In genomic region chr1:26361605-26362122, GRCh38 we compare ENCODE assay signal across 1 cellular context.
TF ChIP-seq lines count a peak whose summit lies in the region.

No MANE protein-coding gene starts in this region.

TF ChIP-seq in H1, 55 proteins besides CTCF, POLR2A, EP300 and RAD21:
- TF ChIP-seq POLR2AphosphoS5 (IDR thresholded peaks at IDR 0.05; ENCODE audit: low read depth, low read length) (no peak), FOSL1 (IDR thresholded peaks at IDR 0.05; ENCODE audit: insufficient read depth, low read depth, low read length) (no peak), KDM1A (IDR thresholded peaks at IDR 0.05; ENCODE audit: borderline replicate concordance, low read length) (no peak), CBX8 (IDR thresholded peaks at IDR 0.05; ENCODE audit: borderline replicate concordance, low read depth, low read length) (no peak), RXRA (IDR thresholded peaks at IDR 0.05; ENCODE audit: insufficient read depth, low read depth, low read length) (no peak), SAP30 (IDR thresholded peaks at IDR 0.05; ENCODE audit: insufficient read depth, insufficient replicate concordance, low read length) (no peak), KDM5A (IDR thresholded peaks at IDR 0.05; ENCODE audit: low read length) (no peak), SIN3A (conservative IDR thresholded peaks at IDR 0.05 in 1 of 2, IDR thresholded peaks at IDR 0.05 in 1 of 2; ENCODE audit: low read depth in 1 of 2, low read length in 2 of 2) (no peak), ASH2L (IDR thresholded peaks at IDR 0.05; ENCODE audit: low read length) (no peak), BRCA1 (IDR thresholded peaks at IDR 0.05; ENCODE audit: low read depth, low read length) (no peak), ZNF274 (IDR thresholded peaks at IDR 0.05; ENCODE audit: borderline replicate concordance, extremely low read depth, low read length) (no peak), SP4 (IDR thresholded peaks at IDR 0.05; ENCODE audit: low read length) (no peak)
TF ChIP-seq in H1: peak in this region for 0.
